Comparison of ENCODE assay signal across 1 cellular context in genomic region chr22:21867528-21868266, GRCh38.
TF ChIP-seq lines count a peak whose summit lies in the region.

MAPK1 (minus strand) TSS chr22:21867645; CDS start chr22:21867440, 205 bp downstream.

TF ChIP-seq in K562, 482 proteins besides CTCF, POLR2A, EP300 and RAD21 (continued from another document):
- TF ChIP-seq, protein P1, sequence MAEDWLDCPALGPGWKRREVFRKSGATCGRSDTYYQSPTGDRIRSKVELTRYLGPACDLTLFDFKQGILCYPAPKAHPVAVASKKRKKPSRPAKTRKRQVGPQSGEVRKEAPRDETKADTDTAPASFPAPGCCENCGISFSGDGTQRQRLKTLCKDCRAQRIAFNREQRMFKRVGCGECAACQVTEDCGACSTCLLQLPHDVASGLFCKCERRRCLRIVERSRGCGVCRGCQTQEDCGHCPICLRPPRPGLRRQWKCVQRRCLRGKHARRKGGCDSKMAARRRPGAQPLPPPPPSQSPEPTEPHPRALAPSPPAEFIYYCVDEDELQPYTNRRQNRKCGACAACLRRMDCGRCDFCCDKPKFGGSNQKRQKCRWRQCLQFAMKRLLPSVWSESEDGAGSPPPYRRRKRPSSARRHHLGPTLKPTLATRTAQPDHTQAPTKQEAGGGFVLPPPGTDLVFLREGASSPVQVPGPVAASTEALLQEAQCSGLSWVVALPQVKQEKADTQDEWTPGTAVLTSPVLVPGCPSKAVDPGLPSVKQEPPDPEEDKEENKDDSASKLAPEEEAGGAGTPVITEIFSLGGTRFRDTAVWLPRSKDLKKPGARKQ (CRISPR knock-in tag; IDR thresholded peaks at IDR 0.05): no peak
- TF ChIP-seq SPI1 (IDR thresholded peaks at IDR 0.05; ENCODE audit: borderline replicate concordance, low read depth, low read length) (no peak), ZNF586 (CRISPR knock-in tag; conservative IDR thresholded peaks at IDR 0.05) (no peak), NCOR1 (IDR thresholded peaks at IDR 0.05) (no peak), ZSCAN29 (IDR thresholded peaks at IDR 0.05) (no peak), NR1H2 (CRISPR knock-in tag; IDR thresholded peaks at IDR 0.05) (no peak), E2F1 (CRISPR knock-in tag; IDR thresholded peaks at IDR 0.05) (peak; percentile 97), PML (IDR thresholded peaks at IDR 0.05; ENCODE audit: low read length) (no peak)
- TF ChIP-seq, protein P2, sequence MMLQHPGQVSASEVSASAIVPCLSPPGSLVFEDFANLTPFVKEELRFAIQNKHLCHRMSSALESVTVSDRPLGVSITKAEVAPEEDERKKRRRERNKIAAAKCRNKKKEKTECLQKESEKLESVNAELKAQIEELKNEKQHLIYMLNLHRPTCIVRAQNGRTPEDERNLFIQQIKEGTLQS (IDR thresholded peaks at IDR 0.05): no peak
- TF ChIP-seq, protein P2 (CRISPR knock-in tag; conservative IDR thresholded peaks at IDR 0.05): peak; percentile 92
- TF ChIP-seq, protein P3, sequence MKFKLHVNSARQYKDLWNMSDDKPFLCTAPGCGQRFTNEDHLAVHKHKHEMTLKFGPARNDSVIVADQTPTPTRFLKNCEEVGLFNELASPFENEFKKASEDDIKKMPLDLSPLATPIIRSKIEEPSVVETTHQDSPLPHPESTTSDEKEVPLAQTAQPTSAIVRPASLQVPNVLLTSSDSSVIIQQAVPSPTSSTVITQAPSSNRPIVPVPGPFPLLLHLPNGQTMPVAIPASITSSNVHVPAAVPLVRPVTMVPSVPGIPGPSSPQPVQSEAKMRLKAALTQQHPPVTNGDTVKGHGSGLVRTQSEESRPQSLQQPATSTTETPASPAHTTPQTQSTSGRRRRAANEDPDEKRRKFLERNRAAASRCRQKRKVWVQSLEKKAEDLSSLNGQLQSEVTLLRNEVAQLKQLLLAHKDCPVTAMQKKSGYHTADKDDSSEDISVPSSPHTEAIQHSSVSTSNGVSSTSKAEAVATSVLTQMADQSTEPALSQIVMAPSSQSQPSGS (CRISPR knock-in tag; IDR thresholded peaks at IDR 0.05): no peak
- TF ChIP-seq, protein P4, sequence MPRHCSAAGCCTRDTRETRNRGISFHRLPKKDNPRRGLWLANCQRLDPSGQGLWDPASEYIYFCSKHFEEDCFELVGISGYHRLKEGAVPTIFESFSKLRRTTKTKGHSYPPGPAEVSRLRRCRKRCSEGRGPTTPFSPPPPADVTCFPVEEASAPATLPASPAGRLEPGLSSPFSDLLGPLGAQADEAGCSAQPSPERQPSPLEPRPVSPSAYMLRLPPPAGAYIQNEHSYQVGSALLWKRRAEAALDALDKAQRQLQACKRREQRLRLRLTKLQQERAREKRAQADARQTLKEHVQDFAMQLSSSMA (CRISPR knock-in tag; IDR thresholded peaks at IDR 0.05): no peak
- TF ChIP-seq, protein P5, sequence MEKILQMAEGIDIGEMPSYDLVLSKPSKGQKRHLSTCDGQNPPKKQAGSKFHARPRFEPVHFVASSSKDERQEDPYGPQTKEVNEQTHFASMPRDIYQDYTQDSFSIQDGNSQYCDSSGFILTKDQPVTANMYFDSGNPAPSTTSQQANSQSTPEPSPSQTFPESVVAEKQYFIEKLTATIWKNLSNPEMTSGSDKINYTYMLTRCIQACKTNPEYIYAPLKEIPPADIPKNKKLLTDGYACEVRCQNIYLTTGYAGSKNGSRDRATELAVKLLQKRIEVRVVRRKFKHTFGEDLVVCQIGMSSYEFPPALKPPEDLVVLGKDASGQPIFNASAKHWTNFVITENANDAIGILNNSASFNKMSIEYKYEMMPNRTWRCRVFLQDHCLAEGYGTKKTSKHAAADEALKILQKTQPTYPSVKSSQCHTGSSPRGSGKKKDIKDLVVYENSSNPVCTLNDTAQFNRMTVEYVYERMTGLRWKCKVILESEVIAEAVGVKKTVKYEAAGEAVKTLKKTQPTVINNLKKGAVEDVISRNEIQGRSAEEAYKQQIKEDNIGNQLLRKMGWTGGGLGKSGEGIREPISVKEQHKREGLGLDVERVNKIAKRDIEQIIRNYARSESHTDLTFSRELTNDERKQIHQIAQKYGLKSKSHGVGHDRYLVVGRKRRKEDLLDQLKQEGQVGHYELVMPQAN (IDR thresholded peaks at IDR 0.05; ENCODE audit: borderline replicate concordance): no peak
